ENCODE assay signal across 17 cellular contexts in the genomic region with DNA sequence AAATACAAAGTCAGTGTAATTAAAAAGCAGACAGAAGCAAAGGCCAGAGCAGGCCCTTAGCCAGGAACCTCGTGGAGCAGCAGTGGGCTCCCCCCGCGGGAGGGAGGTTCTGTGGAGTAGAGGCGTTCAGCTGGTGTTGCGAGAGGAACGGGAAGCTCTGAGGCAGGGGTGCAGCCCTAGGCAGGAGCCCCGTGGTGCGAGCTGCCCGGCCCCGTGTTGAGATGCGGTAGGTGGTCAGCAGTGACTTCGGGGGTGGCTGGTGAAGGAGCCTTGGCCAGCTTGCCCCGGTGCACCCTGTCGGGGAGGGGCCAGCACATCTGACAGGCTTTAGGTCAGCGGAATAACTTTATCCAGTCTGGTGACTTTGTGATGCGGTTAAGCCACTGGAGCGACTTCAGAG.
"Had no signal": no experiment of that assay in that cellular context is flagged by ENCODE, and none has a peak within 500 bp of the region (broad histone marks: within the 10 kb centered on the region; RNA-seq: fewer than 3 reads in every experiment).

No MANE protein-coding gene starts in this region.

- H3K27ac ChIP-seq: spleen, testis, upper lobe of right lung, vagina had no signal

- H3K9me3 Mint-ChIP-seq: dendritic cell treated with granulocyte-macrophage colony-stimulating factor and Interleukin-4, amounts not matched to agents 40 ng/mL and 50 ng/mL, for 4 days; naive B cell; nephron; stimulated activated memory B cell treated with anti-CD40 and anti-IgM and Interleukin-4, amounts not matched to agents 10 μg/mL and 1 μg/mL and 100 μg/mL, for 72 hours; stimulated activated naive CD8-positive, alpha-beta T cell treated with anti-CD3 and anti-CD28 coated beads, Interleukin-15, amount 100 ng/mL, for 72 hours had no signal

- H3K27me3 ChIP-seq: spleen, testis, tibial nerve, upper lobe of right lung, vagina had no signal

- H3K4me1 ChIP-seq: testis, tibial nerve, upper lobe of right lung, vagina had no signal

- DNase-seq: head of caudate nucleus; hippocampal formation; left colon; mesendoderm; naive B cell; spleen; stimulated activated CD4-positive, alpha-beta T cell treated with anti-CD3 and anti-CD28 coated beads, Interleukin-15, amount 100 ng/mL, for 24 hours; stimulated activated CD4-positive, alpha-beta T cell treated with anti-CD3 and anti-CD28 coated beads, Interleukin-1b, Interleukin-23, amount 100 ng/mL, for 48 hours; stimulated activated CD4-positive, alpha-beta T cell treated with anti-CD3 and anti-CD28 coated beads, Interleukin-4, amount 100 ng/mL, for 24 hours; stimulated activated naive CD8-positive, alpha-beta T cell treated with anti-CD3 and anti-CD28 coated beads, Interleukin-15, amount 100 ng/mL, for 72 hours; testis; upper lobe of right lung had no signal

- H3K27me3 Mint-ChIP-seq: dendritic cell treated with granulocyte-macrophage colony-stimulating factor and Interleukin-4, amounts not matched to agents 40 ng/mL and 50 ng/mL, for 4 days; naive B cell; stimulated activated memory B cell treated with anti-CD40 and anti-IgM and Interleukin-4, amounts not matched to agents 10 μg/mL and 1 μg/mL and 100 μg/mL, for 72 hours; stimulated activated naive CD8-positive, alpha-beta T cell treated with anti-CD3 and anti-CD28 coated beads, Interleukin-15, amount 100 ng/mL, for 72 hours had no signal

- ATAC-seq: left colon; stimulated activated memory B cell treated with anti-CD40 and anti-IgM and Interleukin-4, amounts not matched to agents 10 μg/mL and 1 μg/mL and 100 μg/mL, for 72 hours; stimulated activated naive CD8-positive, alpha-beta T cell treated with anti-CD3 and anti-CD28 coated beads, Interleukin-15, amount 100 ng/mL, for 72 hours had no signal

- H3K4me3 ChIP-seq: spleen, testis, tibial nerve, upper lobe of right lung, vagina had no signal

- H3K27ac Mint-ChIP-seq: dendritic cell treated with granulocyte-macrophage colony-stimulating factor and Interleukin-4, amounts not matched to agents 40 ng/mL and 50 ng/mL, for 4 days; nephron; stimulated activated memory B cell treated with anti-CD40 and anti-IgM and Interleukin-4, amounts not matched to agents 10 μg/mL and 1 μg/mL and 100 μg/mL, for 72 hours had no signal

- H3K4me1 Mint-ChIP-seq: nephron had no signal

- H3K9me3 ChIP-seq: spleen, testis, tibial nerve, upper lobe of right lung, vagina had no signal

- H3K4me3 Mint-ChIP-seq: dendritic cell treated with granulocyte-macrophage colony-stimulating factor and Interleukin-4, amounts not matched to agents 40 ng/mL and 50 ng/mL, for 4 days; nephron; stimulated activated memory B cell treated with anti-CD40 and anti-IgM and Interleukin-4, amounts not matched to agents 10 μg/mL and 1 μg/mL and 100 μg/mL, for 72 hours; stimulated activated naive CD8-positive, alpha-beta T cell treated with anti-CD3 and anti-CD28 coated beads, Interleukin-15, amount 100 ng/mL, for 72 hours had no signal
